33 cellular contexts compared by ENCODE assay signal in genomic region chr2:100613719-100614118, GRCh38.
"Had no signal": no experiment of that assay in that cellular context is flagged by ENCODE, and none has a peak within 500 bp of the region (broad histone marks: within the 10 kb centered on the region; RNA-seq: fewer than 3 reads in every experiment).

No MANE protein-coding gene starts in this region.

- H3K9me3 Mint-ChIP-seq: activated CD4-positive, alpha-beta memory T cell treated with anti-CD3 and anti-CD28 coated beads for 36 hours; activated CD4-positive, alpha-beta T cell treated with anti-CD3 and anti-CD28 coated beads, Interleukin-2, amount 10 ng/mL, durations not matched to agents 24 days and 14 days; activated naive CD8-positive, alpha-beta T cell treated with anti-CD3 and anti-CD28 coated beads for 36 hours; activated naive CD8-positive, alpha-beta T cell treated with anti-CD3 and anti-CD28 coated beads, Interleukin-2, amount 50 U/mL, for 24 hours; activated T-helper 1 cell treated with anti-CD3 and anti-CD28 coated beads, Interleukin-12 subunit alpha, Interleukin-12 subunit beta, Interleukin-2, Interleukin-4 antibody, amounts not matched to agents 30 ng/mL and 10 ng/mL and 1 ng/mL, durations not matched to agents 14 hours and 24 hours and 36 hours; T-cell; T-helper 1 cell treated with Interleukin-12 subunit alpha and Interleukin-12 subunit beta and Interleukin-4 antibody, amounts not matched to agents 30 μg/mL and 1 μg/mL, for 36 hours had no signal

- H3K4me3 Mint-ChIP-seq: activated CD4-positive, alpha-beta memory T cell treated with anti-CD3 and anti-CD28 coated beads for 36 hours; activated CD4-positive, alpha-beta T cell treated with anti-CD3 and anti-CD28 coated beads for 36 hours; activated CD4-positive, alpha-beta T cell treated with anti-CD3 and anti-CD28 coated beads, Interleukin-2, amount 10 ng/mL, durations not matched to agents 24 days and 14 days; activated CD8-positive, alpha-beta memory T cell treated with anti-CD3 and anti-CD28 coated beads, Interleukin-2, amount 10 ng/mL, durations not matched to agents 7 days and 5 days; activated CD8-positive, alpha-beta T cell treated with anti-CD3 and anti-CD28 coated beads, Interleukin-2, amount 10 ng/mL, durations not matched to agents 7 days and 5 days; activated naive CD8-positive, alpha-beta T cell treated with anti-CD3 and anti-CD28 coated beads for 36 hours; activated naive CD8-positive, alpha-beta T cell treated with anti-CD3 and anti-CD28 coated beads, Interleukin-2, amount 50 U/mL, for 24 hours; activated T-helper 1 cell treated with anti-CD3 and anti-CD28 coated beads, Interleukin-12 subunit alpha, Interleukin-12 subunit beta, Interleukin-2, Interleukin-4 antibody, amounts not matched to agents 30 ng/mL and 10 ng/mL and 1 ng/mL, durations not matched to agents 14 hours and 24 hours and 36 hours; T-cell; T-helper 1 cell treated with Interleukin-12 subunit alpha and Interleukin-12 subunit beta and Interleukin-4 antibody, amounts not matched to agents 30 μg/mL and 1 μg/mL, for 36 hours had no signal

- H3K27me3 ChIP-seq: adrenal gland, body of pancreas, esophagus squamous epithelium, gastroesophageal sphincter had no signal

- DNase-seq: activated CD4-positive, alpha-beta memory T cell treated with anti-CD3 and anti-CD28 coated beads for 36 hours; activated CD4-positive, alpha-beta T cell treated with anti-CD3 and anti-CD28 coated beads for 36 hours; activated CD4-positive, alpha-beta T cell treated with anti-CD3 and anti-CD28 coated beads, Interleukin-2, amount 10 ng/mL, durations not matched to agents 24 days and 14 days; activated CD4-positive, CD25-positive, alpha-beta regulatory T cell; activated CD4-positive, CD25-positive, alpha-beta regulatory T cell treated with anti-CD3 and anti-CD28 coated beads, Interleukin-2, amount 50 U/mL, for 72 hours; activated CD8-positive, alpha-beta memory T cell treated with anti-CD3 and anti-CD28 coated beads, Interleukin-2, amount 10 ng/mL, durations not matched to agents 7 days and 5 days; activated CD8-positive, alpha-beta memory T cell treated with anti-CD3 and anti-CD28 coated beads, Interleukin-2, amount 50 U/mL, for 4 hours; activated CD8-positive, alpha-beta T cell treated with anti-CD3 and anti-CD28 coated beads, Interleukin-2, amount 10 ng/mL, durations not matched to agents 7 days and 5 days; activated gamma-delta T cell; activated naive CD4-positive, alpha-beta T cell treated with anti-CD3 and anti-CD28 coated beads, Interleukin-2, amount 50 U/mL, for 16 hours; activated naive CD4-positive, alpha-beta T cell treated with Interleukin-2 at 50 U/mL for 16 hours; activated naive CD8-positive, alpha-beta T cell treated with anti-CD3 and anti-CD28 coated beads for 36 hours; activated naive CD8-positive, alpha-beta T cell treated with anti-CD3 and anti-CD28 coated beads, Interleukin-2, amount 50 U/mL, for 24 hours; activated T-cell treated with anti-CD3 and anti-CD28 coated beads, Interleukin-2, amount 50 U/mL, for 1 hour; activated T-cell treated with anti-CD3 and anti-CD28 coated beads, Interleukin-2, amount 50 U/mL, for 48 hours; amygdala; aorta; body of pancreas; caudate nucleus; cortex of kidney; effector CD8-positive, alpha-beta T cell; esophagus squamous epithelium; foreskin melanocyte; SW 1271; T-cell had no signal

- FAIRE-seq: colon, endometrium, endothelial cell of umbilical vein had no signal

- H3K27me3 Mint-ChIP-seq: activated CD4-positive, alpha-beta memory T cell treated with anti-CD3 and anti-CD28 coated beads for 36 hours; activated CD4-positive, alpha-beta T cell treated with anti-CD3 and anti-CD28 coated beads for 36 hours; activated naive CD8-positive, alpha-beta T cell treated with anti-CD3 and anti-CD28 coated beads for 36 hours; T-cell had no signal

- H3K4me1 Mint-ChIP-seq: activated CD4-positive, alpha-beta T cell treated with anti-CD3 and anti-CD28 coated beads, Interleukin-2, amount 10 ng/mL, durations not matched to agents 24 days and 14 days; activated CD8-positive, alpha-beta memory T cell treated with anti-CD3 and anti-CD28 coated beads, Interleukin-2, amount 10 ng/mL, durations not matched to agents 7 days and 5 days; activated naive CD8-positive, alpha-beta T cell treated with anti-CD3 and anti-CD28 coated beads for 36 hours had no signal

- H3K36me3 Mint-ChIP-seq: activated CD4-positive, alpha-beta memory T cell treated with anti-CD3 and anti-CD28 coated beads for 36 hours; activated CD8-positive, alpha-beta memory T cell treated with anti-CD3 and anti-CD28 coated beads, Interleukin-2, amount 10 ng/mL, durations not matched to agents 7 days and 5 days; activated naive CD8-positive, alpha-beta T cell treated with anti-CD3 and anti-CD28 coated beads for 36 hours; T-cell had no signal

- H3K4me3 ChIP-seq: adrenal gland, body of pancreas, esophagus squamous epithelium, gastroesophageal sphincter had no signal

- H3K27ac Mint-ChIP-seq: activated CD4-positive, alpha-beta memory T cell treated with anti-CD3 and anti-CD28 coated beads for 36 hours; activated CD4-positive, alpha-beta T cell treated with anti-CD3 and anti-CD28 coated beads for 36 hours; activated CD4-positive, alpha-beta T cell treated with anti-CD3 and anti-CD28 coated beads, Interleukin-2, amount 10 ng/mL, durations not matched to agents 24 days and 14 days; activated CD8-positive, alpha-beta memory T cell treated with anti-CD3 and anti-CD28 coated beads, Interleukin-2, amount 10 ng/mL, durations not matched to agents 7 days and 5 days; activated CD8-positive, alpha-beta T cell treated with anti-CD3 and anti-CD28 coated beads, Interleukin-2, amount 10 ng/mL, durations not matched to agents 7 days and 5 days; activated naive CD8-positive, alpha-beta T cell treated with anti-CD3 and anti-CD28 coated beads for 36 hours; activated naive CD8-positive, alpha-beta T cell treated with anti-CD3 and anti-CD28 coated beads, Interleukin-2, amount 50 U/mL, for 24 hours; activated T-helper 1 cell treated with anti-CD3 and anti-CD28 coated beads, Interleukin-12 subunit alpha, Interleukin-12 subunit beta, Interleukin-2, Interleukin-4 antibody, amounts not matched to agents 30 ng/mL and 10 ng/mL and 1 ng/mL, durations not matched to agents 14 hours and 24 hours and 36 hours; T-cell; T-helper 1 cell treated with Interleukin-12 subunit alpha and Interleukin-12 subunit beta and Interleukin-4 antibody, amounts not matched to agents 30 μg/mL and 1 μg/mL, for 36 hours had no signal

- H3K36me3 ChIP-seq: adrenal gland, esophagus squamous epithelium, gastroesophageal sphincter had no signal

- ATAC-seq: activated CD4-positive, alpha-beta T cell treated with anti-CD3 and anti-CD28 coated beads for 36 hours; activated CD8-positive, alpha-beta memory T cell treated with anti-CD3 and anti-CD28 coated beads, Interleukin-2, amount 10 ng/mL, durations not matched to agents 7 days and 5 days; activated CD8-positive, alpha-beta T cell treated with anti-CD3 and anti-CD28 coated beads, Interleukin-2, amount 10 ng/mL, durations not matched to agents 7 days and 5 days; activated naive CD8-positive, alpha-beta T cell treated with anti-CD3 and anti-CD28 coated beads, Interleukin-2, amount 50 U/mL, for 24 hours; body of pancreas; gastroesophageal sphincter; T-cell had no signal

- H3K4me1 ChIP-seq: adrenal gland, body of pancreas, esophagus squamous epithelium, gastroesophageal sphincter had no signal

- H3K27ac ChIP-seq: adrenal gland, body of pancreas, epithelial cell of prostate, esophagus squamous epithelium, gastroesophageal sphincter had no signal

- H3K9me3 ChIP-seq: adrenal gland, body of pancreas, esophagus squamous epithelium, gastroesophageal sphincter had no signal
